ENCODE assay signal across 25 cellular contexts in genomic region chr4:91279899-91280298, GRCh38.
"Had no signal": no experiment of that assay in that cellular context is flagged by ENCODE, and none has a peak within 500 bp of the region (broad histone marks: within the 10 kb centered on the region; RNA-seq: fewer than 3 reads in every experiment).

No MANE protein-coding gene starts in this region.

- H3K27ac Mint-ChIP-seq: activated B cell treated with CpG ODN at 0.5 μM for 24 hours; activated CD8-positive, alpha-beta memory T cell treated with anti-CD3 and anti-CD28 coated beads, Interleukin-2, amount 10 ng/mL, durations not matched to agents 7 days and 5 days; activated CD8-positive, alpha-beta T cell treated with anti-CD3 and anti-CD28 coated beads for 36 hours; activated naive CD4-positive, alpha-beta T cell treated with anti-CD3 and anti-CD28 coated beads, Interleukin-2, amount 50 U/mL, for 24 hours; activated T-helper 2 cell treated with anti-CD3 and anti-CD28 coated beads, Interferon-gamma antibody, Interleukin-2, Interleukin-4, amounts not matched to agents 10 μg/mL and 5 μg/mL and 100 μg/mL, durations not matched to agents 14 hours and 24 hours and 36 hours; nephron; progenitor cell of endocrine pancreas; stimulated activated effector memory CD8-positive, alpha-beta T cell treated with anti-CD3 and anti-CD28 coated beads, Interleukin-12 subunit alpha, Interleukin-12 subunit beta, amount 100 ng/mL, for 72 hours; stimulated activated naive CD8-positive, alpha-beta T cell treated with anti-CD3 and anti-CD28 coated beads, Interleukin-15, amount 100 ng/mL, for 72 hours; T-cell had no signal

- H3K27ac ChIP-seq: breast epithelium, esophagus muscularis mucosa, foreskin keratinocyte, left lung, ovary, sigmoid colon, thyroid gland had no signal

- H3K27me3 ChIP-seq: breast epithelium, esophagus muscularis mucosa, foreskin keratinocyte, left lung, ovary, sigmoid colon, thyroid gland had no signal

- H3K4me1 Mint-ChIP-seq: activated B cell treated with CpG ODN at 0.5 μM for 24 hours; activated CD8-positive, alpha-beta memory T cell treated with anti-CD3 and anti-CD28 coated beads, Interleukin-2, amount 10 ng/mL, durations not matched to agents 7 days and 5 days; activated naive CD4-positive, alpha-beta T cell treated with anti-CD3 and anti-CD28 coated beads, Interleukin-2, amount 50 U/mL, for 24 hours; central memory CD8-positive, alpha-beta T cell; nephron; stimulated activated effector memory CD8-positive, alpha-beta T cell treated with anti-CD3 and anti-CD28 coated beads, Interleukin-12 subunit alpha, Interleukin-12 subunit beta, amount 100 ng/mL, for 72 hours; stimulated activated naive CD8-positive, alpha-beta T cell treated with anti-CD3 and anti-CD28 coated beads, Interleukin-15, amount 100 ng/mL, for 72 hours; T-cell had no signal

- H3K36me3 Mint-ChIP-seq: activated CD8-positive, alpha-beta memory T cell treated with anti-CD3 and anti-CD28 coated beads, Interleukin-2, amount 10 ng/mL, durations not matched to agents 7 days and 5 days; activated naive CD4-positive, alpha-beta T cell treated with anti-CD3 and anti-CD28 coated beads, Interleukin-2, amount 50 U/mL, for 24 hours; stimulated activated effector memory CD8-positive, alpha-beta T cell treated with anti-CD3 and anti-CD28 coated beads, Interleukin-12 subunit alpha, Interleukin-12 subunit beta, amount 100 ng/mL, for 72 hours; T-cell had no signal

- DNase-seq: activated B cell treated with CpG ODN at 0.5 μM for 24 hours; activated CD4-positive, alpha-beta T cell treated with anti-CD3 and anti-CD28 coated beads, Interleukin-2, amount 50 U/mL, for 1 hour; activated CD8-positive, alpha-beta memory T cell treated with anti-CD3 and anti-CD28 coated beads, Interleukin-2, amount 10 ng/mL, durations not matched to agents 7 days and 5 days; activated CD8-positive, alpha-beta T cell treated with anti-CD3 and anti-CD28 coated beads for 36 hours; activated T-cell treated with anti-CD3 and anti-CD28 coated beads, Interleukin-2, amount 50 U/mL, for 48 hours; dermis blood vessel endothelial cell; effector CD4-positive, alpha-beta T cell; foreskin keratinocyte; kidney glomerular epithelial cell; left lung; ovary; sigmoid colon; small intestine; stimulated activated CD4-positive, alpha-beta T cell treated with anti-CD3 and anti-CD28 coated beads, Interleukin-4, amount 100 ng/mL, for 24 hours; stimulated activated naive CD8-positive, alpha-beta T cell treated with anti-CD3 and anti-CD28 coated beads, Interleukin-15, amount 100 ng/mL, for 72 hours; T-cell; thyroid gland had no signal

- H3K36me3 ChIP-seq: breast epithelium, esophagus muscularis mucosa, left lung, ovary, sigmoid colon, thyroid gland had no signal

- ATAC-seq: activated CD8-positive, alpha-beta memory T cell treated with anti-CD3 and anti-CD28 coated beads, Interleukin-2, amount 10 ng/mL, durations not matched to agents 7 days and 5 days; activated CD8-positive, alpha-beta T cell treated with anti-CD3 and anti-CD28 coated beads for 36 hours; foreskin keratinocyte; left lung; stimulated activated effector memory CD8-positive, alpha-beta T cell treated with anti-CD3 and anti-CD28 coated beads, Interleukin-12 subunit alpha, Interleukin-12 subunit beta, amount 100 ng/mL, for 72 hours; stimulated activated naive CD8-positive, alpha-beta T cell treated with anti-CD3 and anti-CD28 coated beads, Interleukin-15, amount 100 ng/mL, for 72 hours; T-cell had no signal

- H3K4me1 ChIP-seq: breast epithelium, esophagus muscularis mucosa, foreskin keratinocyte, left lung, sigmoid colon, thyroid gland had no signal

- H3K4me3 Mint-ChIP-seq: activated B cell treated with CpG ODN at 0.5 μM for 24 hours; activated CD8-positive, alpha-beta memory T cell treated with anti-CD3 and anti-CD28 coated beads, Interleukin-2, amount 10 ng/mL, durations not matched to agents 7 days and 5 days; activated CD8-positive, alpha-beta T cell treated with anti-CD3 and anti-CD28 coated beads for 36 hours; activated naive CD4-positive, alpha-beta T cell treated with anti-CD3 and anti-CD28 coated beads, Interleukin-2, amount 50 U/mL, for 24 hours; central memory CD8-positive, alpha-beta T cell; nephron; stimulated activated effector memory CD8-positive, alpha-beta T cell treated with anti-CD3 and anti-CD28 coated beads, Interleukin-12 subunit alpha, Interleukin-12 subunit beta, amount 100 ng/mL, for 72 hours; stimulated activated naive CD8-positive, alpha-beta T cell treated with anti-CD3 and anti-CD28 coated beads, Interleukin-15, amount 100 ng/mL, for 72 hours; T-cell had no signal

- H3K9me3 ChIP-seq: breast epithelium, esophagus muscularis mucosa, ovary, sigmoid colon, thyroid gland had no signal

- H3K4me3 ChIP-seq: breast epithelium, esophagus muscularis mucosa, left lung, ovary, sigmoid colon, thyroid gland had no signal

- H3K27me3 Mint-ChIP-seq: activated B cell treated with CpG ODN at 0.5 μM for 24 hours; activated CD8-positive, alpha-beta memory T cell treated with anti-CD3 and anti-CD28 coated beads, Interleukin-2, amount 10 ng/mL, durations not matched to agents 7 days and 5 days; activated CD8-positive, alpha-beta T cell treated with anti-CD3 and anti-CD28 coated beads for 36 hours; activated naive CD4-positive, alpha-beta T cell treated with anti-CD3 and anti-CD28 coated beads, Interleukin-2, amount 50 U/mL, for 24 hours; central memory CD8-positive, alpha-beta T cell; progenitor cell of endocrine pancreas; stimulated activated naive CD8-positive, alpha-beta T cell treated with anti-CD3 and anti-CD28 coated beads, Interleukin-15, amount 100 ng/mL, for 72 hours; T-cell had no signal
